29 cellular contexts compared by ENCODE assay signal in genomic region chr10:53422223-53422888, GRCh38.
"Had no signal": no experiment of that assay in that cellular context is flagged by ENCODE, and none has a peak within 500 bp of the region (broad histone marks: within the 10 kb centered on the region; RNA-seq: fewer than 3 reads in every experiment).

No MANE protein-coding gene starts in this region.

- H3K27me3 Mint-ChIP-seq: activated CD4-positive, alpha-beta T cell treated with anti-CD3 and anti-CD28 coated beads for 36 hours; activated CD4-positive, alpha-beta T cell treated with anti-CD3 and anti-CD28 coated beads, Interleukin-2, amount 10 ng/mL, durations not matched to agents 7 days and 5 days; activated naive CD4-positive, alpha-beta T cell treated with anti-CD3 and anti-CD28 coated beads, Interleukin-2, amount 10 ng/mL, durations not matched to agents 7 days and 5 days; activated naive CD8-positive, alpha-beta T cell; activated naive CD8-positive, alpha-beta T cell treated with anti-CD3 and anti-CD28 coated beads, Interleukin-2, amount 50 U/mL, for 24 hours; activated T-cell treated with anti-CD3 and anti-CD28 coated beads, Interleukin-2, amount 50 U/mL, for 24 hours had no signal

- H3K9me3 ChIP-seq: MG63, Peyer's patch, SJSA1, SK-N-SH had no signal

- H3K27me3 ChIP-seq: MG63, Peyer's patch, SJSA1 had no signal

- H3K4me1 Mint-ChIP-seq: activated CD4-positive, alpha-beta T cell treated with anti-CD3 and anti-CD28 coated beads for 36 hours; activated CD4-positive, alpha-beta T cell treated with anti-CD3 and anti-CD28 coated beads, Interleukin-2, amount 10 ng/mL, durations not matched to agents 7 days and 5 days; activated naive CD4-positive, alpha-beta T cell treated with anti-CD3 and anti-CD28 coated beads, Interleukin-2, amount 10 ng/mL, durations not matched to agents 7 days and 5 days; activated naive CD8-positive, alpha-beta T cell treated with anti-CD3 and anti-CD28 coated beads, Interleukin-2, amount 50 U/mL, for 24 hours; brain had no signal

- H3K36me3 ChIP-seq: MG63, Peyer's patch, SJSA1 had no signal

- H3K4me3 Mint-ChIP-seq: activated CD4-positive, alpha-beta T cell treated with anti-CD3 and anti-CD28 coated beads for 36 hours; activated CD4-positive, alpha-beta T cell treated with anti-CD3 and anti-CD28 coated beads, Interleukin-2, amount 10 ng/mL, durations not matched to agents 7 days and 5 days; activated CD8-positive, alpha-beta T cell treated with anti-CD3 and anti-CD28 coated beads, Interleukin-2, amount 10 ng/mL, durations not matched to agents 7 days and 5 days; activated naive CD4-positive, alpha-beta T cell treated with anti-CD3 and anti-CD28 coated beads, Interleukin-2, amount 10 ng/mL, durations not matched to agents 7 days and 5 days; activated naive CD8-positive, alpha-beta T cell; activated naive CD8-positive, alpha-beta T cell treated with anti-CD3 and anti-CD28 coated beads, Interleukin-2, amount 50 U/mL, for 24 hours; activated T-cell treated with anti-CD3 and anti-CD28 coated beads, Interleukin-2, amount 50 U/mL, for 24 hours; brain; T-helper 1 cell treated with Interleukin-12 subunit alpha and Interleukin-12 subunit beta and Interleukin-4 antibody, amounts not matched to agents 30 μg/mL and 1 μg/mL, for 36 hours; T-helper 2 cell treated with Interferon-gamma antibody and Interleukin-4, amounts not matched to agents 5 μg/mL and 100 μg/mL, for 36 hours had no signal

- H3K4me1 ChIP-seq: Peyer's patch, SJSA1 had no signal

- DNase-seq: activated CD4-positive, alpha-beta T cell treated with anti-CD3 and anti-CD28 coated beads for 36 hours; activated CD4-positive, alpha-beta T cell treated with anti-CD3 and anti-CD28 coated beads, Interleukin-2, amount 10 ng/mL, durations not matched to agents 7 days and 5 days; activated CD4-positive, alpha-beta T cell treated with anti-CD3 and anti-CD28 coated beads, Interleukin-2, amount 50 U/mL, for 48 hours; activated CD8-positive, alpha-beta T cell treated with anti-CD3 and anti-CD28 coated beads, Interleukin-2, amount 10 ng/mL, durations not matched to agents 7 days and 5 days; activated naive CD4-positive, alpha-beta T cell treated with anti-CD3 and anti-CD28 coated beads, Interleukin-2, amount 10 ng/mL, durations not matched to agents 7 days and 5 days; activated naive CD8-positive, alpha-beta T cell treated with anti-CD3 and anti-CD28 coated beads, Interleukin-2, amount 50 U/mL, for 24 hours; activated T-cell treated with anti-CD3 and anti-CD28 coated beads, Interleukin-2, amount 50 U/mL, for 24 hours; anterior cingulate cortex; caudate nucleus; cerebellar nuclear complex; MG63; NCI-H1048; NCI-H1105 treated with DMSO at 0.1 percent for 48 hours; NCI-H1436; NCI-H1694; NCI-H1930; NCI-H2081 treated with DMSO at 0.1 percent for 48 hours; NCI-H226; NCI-H524 treated with DMSO at 0.1 percent for 48 hours; Peyer's patch; RPMI8226; SHP77 treated with DMSO at 0.1 percent for 48 hours; SK-N-SH had no signal

- H3K4me3 ChIP-seq: MG63, Peyer's patch, SJSA1 had no signal

- H3K4me2 ChIP-seq: SK-N-SH had no signal

- H3K27ac ChIP-seq: Peyer's patch, SJSA1 had no signal

- ATAC-seq: activated CD4-positive, alpha-beta T cell treated with anti-CD3 and anti-CD28 coated beads for 36 hours; activated CD4-positive, CD25-positive, alpha-beta regulatory T cell treated with anti-CD3 and anti-CD28 coated beads, Interleukin-2, amount 50 U/mL, for 24 hours; activated CD8-positive, alpha-beta T cell treated with anti-CD3 and anti-CD28 coated beads, Interleukin-2, amount 10 ng/mL, durations not matched to agents 7 days and 5 days; activated naive CD8-positive, alpha-beta T cell treated with anti-CD3 and anti-CD28 coated beads, Interleukin-2, amount 50 U/mL, for 24 hours had no signal

- H3K9ac ChIP-seq: SK-N-SH had no signal

- H3K36me3 Mint-ChIP-seq: activated naive CD4-positive, alpha-beta T cell treated with anti-CD3 and anti-CD28 coated beads, Interleukin-2, amount 10 ng/mL, durations not matched to agents 7 days and 5 days; activated naive CD8-positive, alpha-beta T cell; brain had no signal

- H3K27ac Mint-ChIP-seq: activated CD4-positive, alpha-beta T cell treated with anti-CD3 and anti-CD28 coated beads for 36 hours; activated CD4-positive, alpha-beta T cell treated with anti-CD3 and anti-CD28 coated beads, Interleukin-2, amount 10 ng/mL, durations not matched to agents 7 days and 5 days; activated CD8-positive, alpha-beta T cell treated with anti-CD3 and anti-CD28 coated beads, Interleukin-2, amount 10 ng/mL, durations not matched to agents 7 days and 5 days; activated naive CD4-positive, alpha-beta T cell treated with anti-CD3 and anti-CD28 coated beads, Interleukin-2, amount 10 ng/mL, durations not matched to agents 7 days and 5 days; activated naive CD8-positive, alpha-beta T cell; activated naive CD8-positive, alpha-beta T cell treated with anti-CD3 and anti-CD28 coated beads, Interleukin-2, amount 50 U/mL, for 24 hours; activated T-cell treated with anti-CD3 and anti-CD28 coated beads, Interleukin-2, amount 50 U/mL, for 24 hours; brain; T-helper 1 cell treated with Interleukin-12 subunit alpha and Interleukin-12 subunit beta and Interleukin-4 antibody, amounts not matched to agents 30 μg/mL and 1 μg/mL, for 36 hours; T-helper 2 cell treated with Interferon-gamma antibody and Interleukin-4, amounts not matched to agents 5 μg/mL and 100 μg/mL, for 36 hours had no signal
